ENCODE assay signal across 8 cellular contexts in genomic region chr3:136075218-136075808, GRCh38.
DNase-seq lines count a peak whose midpoint lies in the region; ATAC-seq, FAIRE-seq and TF ChIP-seq lines count a peak whose summit lies in the region.

No MANE protein-coding gene starts in this region.

- CTCF ChIA-PET in CD8-positive, alpha-beta T cell (lab: Charles Lee), result interaction anchor here (0.8 to 5.2 kb wide), 9 partner anchors 9 to 941 kb away, joined by 3 to 20 read pairs (median 4); partner anchors contain the start of gene STAG1
- CTCF ChIA-PET in HepG2 (lab: Yijun Ruan, JAX; ENCODE audit: low intra/inter-chr PET ratio, low total read pairs), result interaction anchor here (0.6 to 1.7 kb wide), 4 partner anchors 352 to 957 kb away, joined by 3 to 12 read pairs (median 6); partner anchors contain the start of gene STAG1

- H3K79me2 ChIP-seq in HepG2 (ENCODE audit: insufficient read depth, low read length), result no peaks in the 10 kb centered on the region

- H3K4me1 Mint-ChIP-seq in CD8-positive, alpha-beta T cell (ENCODE audit: low read depth), result peaks cover 4% of the 10 kb centered on the region
- peaks cover 74% of the 10 kb centered on the region for H3K4me1 Mint-ChIP-seq in HFFc6 (ENCODE audit: low read depth)

- peak; percentile 99 for TF ChIP-seq CTCF in CD8-positive, alpha-beta T cell (IDR thresholded peaks at IDR 0.05)
- peak; percentile 98 for TF ChIP-seq CTCF in HFFc6 (IDR thresholded peaks at IDR 0.05)
- peak; percentile 88 for TF ChIP-seq CTCF in HepG2 (CRISPR knock-in tag; IDR thresholded peaks at IDR 0.05)

- no peaks in the 10 kb centered on the region for H3K4me1 ChIP-seq in CD8-positive, alpha-beta T cell (ENCODE audit: insufficient read depth, low read length)
- H3K4me1 ChIP-seq in HepG2 (ENCODE audit: insufficient read depth, low read length), result no peaks in the 10 kb centered on the region

- H3K36me3 Mint-ChIP-seq in CD8-positive, alpha-beta T cell, result no peaks in the 10 kb centered on the region
- H3K36me3 Mint-ChIP-seq in HFFc6 (ENCODE audit: low read depth), result peaks cover 10% of the 10 kb centered on the region; the same call in 1 of the 2 replicates

- no peaks in the 10 kb centered on the region for H3K36me3 ChIP-seq in CD8-positive, alpha-beta T cell (ENCODE audit: insufficient read depth, low read length)
- H3K36me3 ChIP-seq in HepG2 (replicated peaks in 1 of 2; ENCODE audit: control insufficient read depth in 1 of 2, insufficient read depth in 2 of 2, low read length in 2 of 2), result no peaks in the 10 kb centered on the region

- no peak overlapping the region for H2AFZ ChIP-seq in HepG2 (ENCODE audit: low read length)

- no peak overlapping the region for H3K27ac ChIP-seq in CD8-positive, alpha-beta T cell (ENCODE audit: low read depth, low read length)
- H3K27ac ChIP-seq in HepG2 (ENCODE audit: extremely low read length, insufficient read depth, low read length), result no peak overlapping the region

- 100% methylated on average over 1 of the region's 1 CpG for WGBS in HepG2 (ENCODE audit: low lambda C conversion rate)

- TF ChIP-seq POLR2A in HepG2 (IDR thresholded peaks at IDR 0.05; ENCODE audit: insufficient read depth in 1 of 2, low read depth in 2 of 2, low read length in 2 of 2), result no peak

- no peaks in the 10 kb centered on the region for H3K27me3 Mint-ChIP-seq in CD8-positive, alpha-beta T cell (ENCODE audit: low read depth)
- 0 out of 2 replicates have a peak, but pooled peaks cover 2% of the 10 kb centered on the region for H3K27me3 Mint-ChIP-seq in HFFc6 (ENCODE audit: insufficient read depth)

- FAIRE-seq in HepG2 (lab: Jason Lieb, UNC), result peak; percentile 90

- H3K27me3 ChIP-seq in CD8-positive, alpha-beta T cell (ENCODE audit: insufficient read depth, low read length), result no peaks in the 10 kb centered on the region
- no peaks in the 10 kb centered on the region; a peak in 1 of 5 replicates for H3K27me3 ChIP-seq in HepG2 (ENCODE audit: control insufficient read depth in 1 of 2, insufficient read depth in 2 of 2, low read length in 2 of 2)

- H3K27ac Mint-ChIP-seq in CD8-positive, alpha-beta T cell, result no peak overlapping the region
- peak overlapping the region; percentile 81 for H3K27ac Mint-ChIP-seq in HFFc6

- in situ Hi-C loops in HepG2 (cut with HindIII; ENCODE audit: extremely low pct_ligation_motif_present, low pct_unique_long_range_greater_than_20kb), result loop anchor here (10.0 kb wide), 2 partner anchors 679 to 939 kb away; partner anchors contain the start of gene STAG1

- H3K9me3 ChIP-seq in CD8-positive, alpha-beta T cell (ENCODE audit: low read length), result no peaks in the 10 kb centered on the region
- no peaks in the 10 kb centered on the region for H3K9me3 ChIP-seq in HepG2 (ENCODE audit: low read length)

- TF ChIP-seq RAD21 in HepG2 (CRISPR knock-in tag; IDR thresholded peaks at IDR 0.05), result peak; percentile 81

- ATAC-seq in CD8-positive, alpha-beta T cell, result peak; percentile 55
- ATAC-seq in HepG2 (peak; percentile 63), HG03135 (IDR thresholded peaks at IDR 0.05; ENCODE audit: unreplicated experiment) (no peak)

- no peak for TF ChIP-seq EP300 in HepG2 (IDR thresholded peaks at IDR 0.05; ENCODE audit: low read depth in 2 of 2, low read length in 2 of 2)
- no peak for TF ChIP-seq EP300 in HepG2 (CRISPR knock-in tag; IDR thresholded peaks at IDR 0.05; ENCODE audit: borderline replicate concordance)

- H4K20me1 ChIP-seq in HepG2 (ENCODE audit: insufficient read depth, low read length), result no peaks in the 10 kb centered on the region

- no peak overlapping the region for H3K4me3 Mint-ChIP-seq in CD8-positive, alpha-beta T cell
- H3K4me3 Mint-ChIP-seq in HFFc6, result peak overlapping the region; percentile 54; the same call in 1 of the 2 replicates

- POLR2A ChIA-PET in CD8-positive, alpha-beta T cell (lab: Charles Lee), result interaction anchor here (0.8 to 1.1 kb wide), 3 partner anchors 674 to 939 kb away, joined by 3 read pairs; no protein-coding TSS in a partner anchor
- POLR2A ChIA-PET in HepG2 (lab: Yijun Ruan, JAX), result interaction anchor here (1.3 kb wide), 1 partner anchor 677 kb away, joined by 4 read pairs; the partner anchor contains the start of gene STAG1

- H3K4me3 ChIP-seq in CD8-positive, alpha-beta T cell (ENCODE audit: low read depth, low read length), result no peak overlapping the region
- no peak overlapping the region for H3K4me3 ChIP-seq in HepG2 (replicated peaks in 1 of 3; ENCODE audit: insufficient read depth in 1 of 3, low read depth in 2 of 3, low read length in 3 of 3)

- intact Hi-C loops in CD8-positive, alpha-beta T cell (cut with DNase I, micrococcal nuclease), result loop anchor here (1.0 to 10.0 kb wide), 11 partner anchors 102 to 1871 kb away; partner anchors contain the start of genes PCCB (in 1 of the 2) and STAG1 (in 1 of the 2)
- intact Hi-C loops in HepG2 (cut with micrococcal nuclease; ENCODE audit: unreplicated experiment), result loop anchor here (1.0 to 10.0 kb wide), 7 partner anchors 117 to 1617 kb away; partner anchors contain the start of genes NCK1 and PCCB

- no TSS peak for BruUV-seq in HepG2 (replicated peaks; lab: Mats Ljungman, UMichigan)

- peak; percentile 52 to 82 (median 72) for DNase-seq in CD8-positive, alpha-beta T cell
- DNase-seq in HFFc6, result peak; percentile 76
- peak; percentile 60 for DNase-seq in NCI-H748 (lab: John Stamatoyannopoulos, UW; ENCODE audit: unreplicated experiment)
- peak; percentile 73 for DNase-seq in activated CD4-positive, alpha-beta T cell treated with anti-CD3 and anti-CD28 coated beads, Interleukin-2, amount 50 U/mL, for 1 hour
- DNase-seq in dedifferentiated amniotic fluid mesenchymal stem cell (ENCODE audit: extremely low spot score), result peak; percentile 74
- DNase-seq in HepG2 (ENCODE audit: low spot score), result peak; percentile 72
- DNase-seq in stimulated activated CD4-positive, alpha-beta T cell treated with anti-CD3 and anti-CD28 coated beads, TNF-alpha, amount 100 ng/mL, for 1 hour (ENCODE audit: low read depth in 3 of 3, low spot score in 1 of 3), result peak; percentile 31 to 57 (median 53)

- H3K9ac ChIP-seq in HepG2 (ENCODE audit: insufficient read depth, low read depth, low read length), result no peak overlapping the region

- H3K4me2 ChIP-seq in HepG2 (ENCODE audit: low read depth, low read length), result no peak overlapping the region

- H3K9me3 Mint-ChIP-seq in CD8-positive, alpha-beta T cell, result no peaks in the 10 kb centered on the region
- no peaks in the 10 kb centered on the region for H3K9me3 Mint-ChIP-seq in HFFc6

TF ChIP-seq in HepG2, 621 proteins besides CTCF, POLR2A, EP300 and RAD21 (continues in another document):
- TF ChIP-seq TEAD3 (CRISPR knock-in tag; optimal IDR thresholded peaks at IDR 0.05; ENCODE audit: borderline replicate concordance), result peak; percentile 18
- peak; percentile 42 for TF ChIP-seq CEBPG (CRISPR knock-in tag; IDR thresholded peaks at IDR 0.05)
- TF ChIP-seq SKI (IDR thresholded peaks at IDR 0.05; ENCODE audit: partially characterized antibody), result no peak
- TF ChIP-seq HOXA7 (CRISPR knock-in tag; IDR thresholded peaks at IDR 0.05), result no peak
- TF ChIP-seq MATR3 (CRISPR knock-in tag; IDR thresholded peaks at IDR 0.05), result no peak
- no peak for TF ChIP-seq ATF1 (CRISPR knock-in tag; IDR thresholded peaks at IDR 0.05)
- TF ChIP-seq FOSL2 (CRISPR knock-in tag; IDR thresholded peaks at IDR 0.05), result 0 out of 2 replicates have a peak, but pooled peaks have one; percentile 40
- no peak for TF ChIP-seq HOXA5 (CRISPR knock-in tag; IDR thresholded peaks at IDR 0.05)
- 0 out of 2 replicates have a peak, but pooled peaks have one; percentile 35 for TF ChIP-seq IRF2 (CRISPR knock-in tag; IDR thresholded peaks at IDR 0.05)
- no peak for TF ChIP-seq ZMYM2 (CRISPR knock-in tag; IDR thresholded peaks at IDR 0.05)
- TF ChIP-seq ZNF24 (IDR thresholded peaks at IDR 0.05), result 0 out of 2 replicates have a peak, but pooled peaks have one; percentile 16
- TF ChIP-seq HMGXB4 (CRISPR knock-in tag; IDR thresholded peaks at IDR 0.05; ENCODE audit: borderline replicate concordance in 1 of 2, low read depth in 1 of 2), result 0 out of 4 replicates have a peak, but pooled peaks of 1 of the 2 experiments have one; percentile 38
- TF ChIP-seq MAFG (CRISPR knock-in tag; IDR thresholded peaks at IDR 0.05), result peak; percentile 96
- TF ChIP-seq ZNF557 (CRISPR knock-in tag; IDR thresholded peaks at IDR 0.05), result no peak
- peak; percentile 26; the same call in 1 of the 2 replicates for TF ChIP-seq THRA (CRISPR knock-in tag; IDR thresholded peaks at IDR 0.05; ENCODE audit: borderline replicate concordance)
- peak; percentile 49 for TF ChIP-seq FOXA3 (CRISPR knock-in tag; IDR thresholded peaks at IDR 0.05)
- TF ChIP-seq JUN (CRISPR knock-in tag; IDR thresholded peaks at IDR 0.05), result no peak
- TF ChIP-seq PAF1 (CRISPR knock-in tag; IDR thresholded peaks at IDR 0.05), result no peak
- 0 out of 2 replicates have a peak, but pooled peaks have one; percentile 45 for TF ChIP-seq SMAD3 (CRISPR knock-in tag; IDR thresholded peaks at IDR 0.05)
